ENCODE assay signal across 20 cellular contexts in the genomic region with DNA sequence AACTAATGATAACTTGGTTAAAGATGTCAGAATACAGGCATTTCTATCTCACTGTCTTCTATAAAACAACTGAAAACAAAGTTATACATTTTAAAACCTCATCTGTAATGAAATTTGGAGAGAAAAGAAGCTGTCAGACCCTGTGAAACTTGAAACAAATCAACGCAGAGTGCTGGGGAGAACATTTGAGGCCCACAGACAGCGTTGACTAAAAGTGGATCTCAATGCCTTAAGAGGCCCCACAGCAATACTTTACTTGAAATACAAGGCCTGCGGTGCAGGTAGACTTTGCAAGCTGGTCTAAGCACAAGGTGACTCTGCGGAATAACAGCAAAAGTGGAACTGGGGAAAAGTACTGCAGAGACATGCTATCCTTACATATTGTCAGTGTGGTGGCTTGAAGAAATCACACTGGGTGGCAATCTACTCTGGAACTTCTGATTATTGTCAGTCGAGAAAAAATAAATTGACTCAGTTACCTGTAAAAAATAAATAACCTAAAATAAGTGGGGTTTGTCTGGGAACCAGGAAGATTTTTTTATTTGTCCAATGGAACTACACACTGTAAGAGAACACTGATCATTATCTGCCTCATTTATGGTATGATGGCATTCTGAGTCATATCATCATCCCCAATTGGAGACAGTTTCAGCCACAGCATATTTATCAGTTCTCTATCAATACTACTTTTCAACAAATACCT.
DNase-seq lines count a peak whose midpoint lies in the region; ATAC-seq and TF ChIP-seq lines count a peak whose summit lies in the region.
"Had no signal": no experiment of that assay in that cellular context is flagged by ENCODE, and none has a peak within 500 bp of the region (broad histone marks: within the 10 kb centered on the region; RNA-seq: fewer than 3 reads in every experiment).

No MANE protein-coding gene starts in this region.

- no peaks in the 10 kb centered on the region for H4K20me1 ChIP-seq in GM23248 (ENCODE audit: insufficient read depth)

- H3K27ac ChIP-seq in GM23248: no peak overlapping the region
- H3K27ac ChIP-seq: adrenal gland, heart right ventricle, SJCRH30, spleen had no signal

- H3K4me3 Mint-ChIP-seq in mesothelial cell of epicardium: no peak overlapping the region
- H3K4me3 Mint-ChIP-seq: activated T-helper 17 cell treated with anti-CD3 and anti-CD28 coated beads, Interleukin-2, amount 50 U/mL, for 72 hours; B cell; T-helper 2 cell treated with Interferon-gamma antibody and Interleukin-4, amounts not matched to agents 5 μg/mL and 100 μg/mL, for 36 hours had no signal

- no peaks in the 10 kb centered on the region for H3K79me2 ChIP-seq in GM23248 (ENCODE audit: insufficient read depth)

- no peaks in the 10 kb centered on the region for H3K9me2 ChIP-seq in GM23248 (ENCODE audit: insufficient read depth)

- peaks cover 12% of the 10 kb centered on the region for H3K4me1 Mint-ChIP-seq in mesothelial cell of epicardium
- H3K4me1 Mint-ChIP-seq: activated T-helper 17 cell treated with anti-CD3 and anti-CD28 coated beads, Interleukin-2, amount 50 U/mL, for 72 hours; B cell had no signal

- peak; percentile 7 for DNase-seq in GM23248
- DNase-seq in LoVo (ENCODE audit: low spot score): peak; percentile 9
- peak; percentile 12 for DNase-seq in amniotic stem cell (lab: John Stamatoyannopoulos, UW)
- no peak for DNase-seq in mesothelial cell of epicardium (ENCODE audit: low spot score in 2 of 2, unreplicated experiment in 2 of 2)
- DNase-seq in MG63: no peak
- no peak for DNase-seq in NCI-H1694 (lab: John Stamatoyannopoulos, UW)
- DNase-seq: activated CD4-positive, CD25-positive, alpha-beta regulatory T cell treated with anti-CD3 and anti-CD28 coated beads, Interleukin-2, amount 50 U/mL, for 72 hours; adrenal gland; effector CD4-positive, alpha-beta T cell; GDM1; heart right ventricle; kidney; NCI-H1694 treated with DMSO at 0.1 percent for 48 hours; SJCRH30; spleen had no signal

- H3K9me3 ChIP-seq in GM23248 (ENCODE audit: low read depth) (no peaks in the 10 kb centered on the region), MG63 (no peaks in the 10 kb centered on the region)
- H3K9me3 ChIP-seq: adrenal gland, SJCRH30 had no signal

- H3K9me3 Mint-ChIP-seq in mesothelial cell of epicardium: peaks cover 8% of the 10 kb centered on the region

- no peaks in the 10 kb centered on the region for H3F3A ChIP-seq in GM23248 (ENCODE audit: insufficient read depth)

- H3K4me2 ChIP-seq in GM23248 (ENCODE audit: unreplicated experiment): no peak overlapping the region

- H3K4me3 ChIP-seq in GM23248: no peak overlapping the region
- no peak overlapping the region for H3K4me3 ChIP-seq in MG63
- H3K4me3 ChIP-seq: adrenal gland, heart right ventricle, SJCRH30, spleen had no signal

- H3K9ac ChIP-seq in GM23248: no peak overlapping the region

- H3K27me3 ChIP-seq in GM23248 (replicated peaks; ENCODE audit: insufficient read depth) (no peaks in the 10 kb centered on the region), MG63 (no peaks in the 10 kb centered on the region)
- H3K27me3 ChIP-seq: adrenal gland, heart right ventricle, SJCRH30, spleen had no signal

- WGBS in GM23248 (ENCODE audit: low coverage in 1 of 2, low lambda C conversion rate in 2 of 2, missing lambda C conversion rate in 2 of 2), 2 experiments: 73 to 74% methylated on average over 5 of the region's 5 CpGs

- no peaks in the 10 kb centered on the region for H3K27me3 Mint-ChIP-seq in mesothelial cell of epicardium (ENCODE audit: low read depth)
- H3K27me3 Mint-ChIP-seq: activated T-helper 17 cell treated with anti-CD3 and anti-CD28 coated beads, Interleukin-2, amount 50 U/mL, for 72 hours; B cell had no signal

- no peak for ATAC-seq in HG03159 (IDR thresholded peaks at IDR 0.05; ENCODE audit: unreplicated experiment)
- ATAC-seq in GM19328 (IDR thresholded peaks at IDR 0.05; ENCODE audit: unreplicated experiment): no peak
- ATAC-seq: activated T-helper 17 cell treated with anti-CD3 and anti-CD28 coated beads, Interleukin-2, amount 50 U/mL, for 72 hours; heart right ventricle had no signal

- H3K36me3 ChIP-seq in GM23248 (ENCODE audit: low read depth) (no peaks in the 10 kb centered on the region), MG63 (no peaks in the 10 kb centered on the region)
- H3K36me3 ChIP-seq: adrenal gland, heart right ventricle, SJCRH30, spleen had no signal

- H3K27ac Mint-ChIP-seq in mesothelial cell of epicardium: peak overlapping the region; percentile 69
- H3K27ac Mint-ChIP-seq: activated T-helper 17 cell treated with anti-CD3 and anti-CD28 coated beads, Interleukin-2, amount 50 U/mL, for 72 hours; B cell; T-helper 2 cell treated with Interferon-gamma antibody and Interleukin-4, amounts not matched to agents 5 μg/mL and 100 μg/mL, for 36 hours had no signal

- no peaks in the 10 kb centered on the region for H3K4me1 ChIP-seq in GM23248 (ENCODE audit: insufficient read depth)
- H3K4me1 ChIP-seq: adrenal gland, heart right ventricle, SJCRH30, spleen had no signal

- TF ChIP-seq CTCF in mesothelial cell of epicardium (IDR thresholded peaks at IDR 0.05; ENCODE audit: unreplicated experiment): no peak

- H3K36me3 Mint-ChIP-seq in mesothelial cell of epicardium: peaks cover 3% of the 10 kb centered on the region

- in situ Hi-C loops in GM23248 (cut with MboI): no loop called here

- H2AFZ ChIP-seq in GM23248: no peak overlapping the region

Comparison
In these comparisons a context has a peak if more than half of its experiments do, and no peak if none do; other contexts are left out.
1. DNase-seq: peak in GM23248 (single experiment), LoVo (single experiment) and amniotic stem cell (single experiment); none in mesothelial cell of epicardium (0 of 2), MG63 (single experiment) and NCI-H1694 (single experiment).